Comparison of ENCODE assay signal across 8 cellular contexts in genomic region chr9:91420471-91421021, GRCh38. TPM values are rescaled to one million over a fixed set of nuclear protein-coding genes. Genes with fewer than 3 reads are reported as not detected.
DNase-seq lines count a peak whose midpoint lies in the region; ATAC-seq, FAIRE-seq and TF ChIP-seq lines count a peak whose summit lies in the region.

No MANE protein-coding gene starts in this region.

- H3K27me3 ChIP-seq in Caco-2 (replicated peaks; ENCODE audit: control insufficient read depth, insufficient read depth, low read length) (no peaks in the 10 kb centered on the region), pancreas (no peaks in the 10 kb centered on the region)

- H3K9me3 Mint-ChIP-seq in Caco-2 (ENCODE audit: unreplicated experiment) = no peaks in the 10 kb centered on the region
- no peaks in the 10 kb centered on the region for H3K9me3 Mint-ChIP-seq in T-helper 2 cell treated with Interferon-gamma antibody and Interleukin-4, amounts not matched to agents 5 μg/mL and 100 μg/mL, for 36 hours

- 27 to 28% methylated on average over 12 of the region's 12 CpGs for WGBS in pancreas, 2 donors

- FAIRE-seq in pancreas (lab: Jason Lieb, UNC) = no peak

- no peaks in the 10 kb centered on the region for H3K27me3 Mint-ChIP-seq in Caco-2 (ENCODE audit: insufficient read depth, unreplicated experiment)
- no peaks in the 10 kb centered on the region for H3K27me3 Mint-ChIP-seq in T-helper 2 cell treated with Interferon-gamma antibody and Interleukin-4, amounts not matched to agents 5 μg/mL and 100 μg/mL, for 36 hours (ENCODE audit: low read depth)

- DNase-seq in Caco-2 (no peak), fibroblast of peridontal ligament (ENCODE audit: extremely low read depth) (peak; percentile 51), pancreas (no peak), GM03348 (ENCODE audit: low spot score) (no peak), hepatic stellate cell (ENCODE audit: low spot score) (no peak), medulla oblongata (ENCODE audit: extremely low spot score) (no peak)
- DNase-seq in T-helper 2 cell treated with Interferon-gamma antibody and Interleukin-4, amounts not matched to agents 5 μg/mL and 100 μg/mL, for 36 hours (ENCODE audit: low spot score) = no peak

- peaks cover 6% of the 10 kb centered on the region for H3K4me1 Mint-ChIP-seq in Caco-2 (ENCODE audit: low read depth, unreplicated experiment)
- H3K4me1 Mint-ChIP-seq in T-helper 2 cell treated with Interferon-gamma antibody and Interleukin-4, amounts not matched to agents 5 μg/mL and 100 μg/mL, for 36 hours (ENCODE audit: low read depth) = peaks cover 62% of the 10 kb centered on the region

- H3K36me3 ChIP-seq in Caco-2 (ENCODE audit: control insufficient read depth, insufficient read depth, low read length) (no peaks in the 10 kb centered on the region), pancreas (no peaks in the 10 kb centered on the region)

- no TSS peak for BruUV-seq in Caco-2 (replicated peaks; lab: Mats Ljungman, UMichigan)

- ATAC-seq in pancreas (no peak), HG02973 (IDR thresholded peaks at IDR 0.05; ENCODE audit: unreplicated experiment) (no peak)

- H3K4me1 ChIP-seq in Caco-2 (peaks cover 11% of the 10 kb centered on the region), pancreas (peaks cover 18 to 48% (median 41%) of the 10 kb centered on the region in 3 donors)

- TF ChIP-seq CTCF in Caco-2 (IDR thresholded peaks at IDR 0.05; ENCODE audit: insufficient read depth in 1 of 2, low read depth in 1 of 2, low read length in 1 of 2, severe bottlenecking in 1 of 2, unreplicated experiment in 1 of 2) (no peak), pancreas (IDR thresholded peaks at IDR 0.05) (no peak)

- H3K4me3 ChIP-seq in Caco-2 (ENCODE audit: low read depth, low read length) (no peak overlapping the region), pancreas (peak overlapping the region; percentile 20 to 68 (median 54))

- H3K4me3 Mint-ChIP-seq in Caco-2 (ENCODE audit: unreplicated experiment) = peak overlapping the region; percentile 27
- H3K4me3 Mint-ChIP-seq in T-helper 2 cell treated with Interferon-gamma antibody and Interleukin-4, amounts not matched to agents 5 μg/mL and 100 μg/mL, for 36 hours = peak overlapping the region; percentile 95

- peak overlapping the region in 3 of 4 donors; percentile 29 to 98 (median 97) for H3K27ac ChIP-seq in pancreas

- peak overlapping the region; percentile 59 for H3K27ac Mint-ChIP-seq in Caco-2 (ENCODE audit: unreplicated experiment)
- peak overlapping the region; percentile 92 for H3K27ac Mint-ChIP-seq in T-helper 2 cell treated with Interferon-gamma antibody and Interleukin-4, amounts not matched to agents 5 μg/mL and 100 μg/mL, for 36 hours

- H3K9me3 ChIP-seq in Caco-2 (no peaks in the 10 kb centered on the region), pancreas (no peaks in the 10 kb centered on the region)

- intact Hi-C loops in Caco-2 (cut with micrococcal nuclease; ENCODE audit: unreplicated experiment) (loop anchor here (5.0 to 10.0 kb wide), 2 partner anchors 223 to 234 kb away; no protein-coding TSS in a partner anchor), pancreas (cut with DNase I) (loop anchor here in 1 of 3 donors (10.0 kb wide), 1 partner anchor 226 kb away; no protein-coding TSS in a partner anchor)

- POLR2A ChIA-PET in Caco-2 (lab: Charles Lee) = no interaction called here

- CTCF ChIA-PET in Caco-2 (lab: Charles Lee) = no interaction called here

- peaks cover 9% of the 10 kb centered on the region for H3K36me3 Mint-ChIP-seq in Caco-2 (ENCODE audit: insufficient read depth, unreplicated experiment)
- peaks cover 25% of the 10 kb centered on the region for H3K36me3 Mint-ChIP-seq in T-helper 2 cell treated with Interferon-gamma antibody and Interleukin-4, amounts not matched to agents 5 μg/mL and 100 μg/mL, for 36 hours (ENCODE audit: low read depth)

RNA-seq across cellular contexts. Expression of gene NFIL3, which starts 3.1 kb away (rescaled TPM):
- total RNA-seq in Caco-2 (2022) = 13.5 and 14.9 TPM in 2 replicates
- total RNA-seq in pancreas = 10 to 100 TPM in 3 of 6 donors, 1 to 10 TPM in 3; 6.0 to 17.0 (median 10.8) TPM
- polyA plus RNA-seq in pancreas = 10 to 100 TPM in 1 of 2 donors, 1 to 10 TPM in 1; 6.2 to 24.4 TPM

RNA-seq across cellular contexts. Expression of gene AUH, which starts 58.8 kb away (rescaled TPM):
- total RNA-seq in Caco-2 (2022) (10.3 TPM in 2 replicates), pancreas (10 to 100 TPM; 11.2 to 19.5 (median 14.5) TPM)
- 10 to 100 TPM; 14.5 to 18.2 TPM for polyA plus RNA-seq in pancreas
